Comparison of ENCODE assay signal across 8 cellular contexts in the genomic region with DNA sequence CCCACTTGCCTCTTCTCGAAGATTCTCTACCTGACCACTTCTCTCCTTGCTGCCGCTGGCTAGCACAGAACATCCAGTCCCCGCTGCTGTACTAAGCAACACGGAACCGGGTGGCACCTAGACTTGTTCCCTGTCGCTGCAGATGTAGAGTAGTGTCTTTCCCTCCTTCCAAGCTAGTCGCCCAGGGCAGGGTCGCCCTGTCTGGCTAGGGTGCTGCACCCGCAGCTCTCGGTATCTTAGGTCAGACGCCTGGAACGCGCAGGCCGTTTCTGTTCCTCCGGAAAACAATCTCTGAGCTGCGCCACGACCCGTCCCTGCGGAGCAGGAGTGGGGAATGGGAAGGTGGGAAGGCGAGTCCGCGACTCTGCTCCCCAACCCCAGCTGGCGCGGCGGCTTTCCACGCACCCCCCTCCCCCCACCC. TPM values are rescaled to one million over a fixed set of nuclear protein-coding genes. Genes with fewer than 3 reads are reported as not detected.
DNase-seq lines count a peak whose midpoint lies in the region; TF ChIP-seq lines count a peak whose summit lies in the region.

No MANE protein-coding gene starts in this region.

- no peaks in the 10 kb centered on the region for H3K9me3 Mint-ChIP-seq in activated naive CD4-positive, alpha-beta T cell treated with anti-CD3 and anti-CD28 coated beads, Interleukin-2, amount 10 ng/mL, durations not matched to agents 7 days and 5 days
- no peaks in the 10 kb centered on the region for H3K9me3 Mint-ChIP-seq in activated CD4-positive, alpha-beta T cell treated with anti-CD3 and anti-CD28 coated beads, Interleukin-2, amount 10 ng/mL, durations not matched to agents 7 days and 5 days

- CTCF ChIA-PET in activated naive CD4-positive, alpha-beta T cell treated with anti-CD3 and anti-CD28 coated beads, Interleukin-2, amount 10 ng/mL, durations not matched to agents 7 days and 5 days (lab: Charles Lee), result interaction anchor here (0.6 to 2.5 kb wide), 8 partner anchors 9 to 279 kb away, joined by 3 to 15 read pairs (median 4); a partner anchor contains a TSS
- CTCF ChIA-PET in activated CD4-positive, alpha-beta T cell treated with anti-CD3 and anti-CD28 coated beads, Interleukin-2, amount 10 ng/mL, durations not matched to agents 7 days and 5 days (lab: Charles Lee), result interaction anchor here (0.7 to 2.0 kb wide), 9 partner anchors 11 to 280 kb away, joined by 3 to 7 read pairs (median 3); a partner anchor contains a TSS

- H3K4me3 Mint-ChIP-seq in activated naive CD4-positive, alpha-beta T cell treated with anti-CD3 and anti-CD28 coated beads, Interleukin-2, amount 10 ng/mL, durations not matched to agents 7 days and 5 days, result peak overlapping the region; percentile 84
- peak overlapping the region; percentile 79 for H3K4me3 Mint-ChIP-seq in activated CD4-positive, alpha-beta T cell treated with anti-CD3 and anti-CD28 coated beads, Interleukin-2, amount 10 ng/mL, durations not matched to agents 7 days and 5 days

- TF ChIP-seq CTCF in foreskin fibroblast (IDR thresholded peaks at IDR 0.05; ENCODE audit: low read depth, low read length), result no peak

- peaks cover 61% of the 10 kb centered on the region for H3K27me3 Mint-ChIP-seq in activated naive CD4-positive, alpha-beta T cell treated with anti-CD3 and anti-CD28 coated beads, Interleukin-2, amount 10 ng/mL, durations not matched to agents 7 days and 5 days
- H3K27me3 Mint-ChIP-seq in activated CD4-positive, alpha-beta T cell treated with anti-CD3 and anti-CD28 coated beads, Interleukin-2, amount 10 ng/mL, durations not matched to agents 7 days and 5 days, result peaks cover 28% of the 10 kb centered on the region

- peaks cover 27% of the 10 kb centered on the region for H3K4me1 Mint-ChIP-seq in activated naive CD4-positive, alpha-beta T cell treated with anti-CD3 and anti-CD28 coated beads, Interleukin-2, amount 10 ng/mL, durations not matched to agents 7 days and 5 days
- H3K4me1 Mint-ChIP-seq in activated CD4-positive, alpha-beta T cell treated with anti-CD3 and anti-CD28 coated beads, Interleukin-2, amount 10 ng/mL, durations not matched to agents 7 days and 5 days, result peaks cover 27% of the 10 kb centered on the region

- POLR2A ChIA-PET in activated CD4-positive, alpha-beta T cell treated with anti-CD3 and anti-CD28 coated beads, Interleukin-2, amount 10 ng/mL, durations not matched to agents 7 days and 5 days (lab: Charles Lee), result no interaction called here

- H3K4me3 ChIP-seq in foreskin fibroblast (ENCODE audit: low read depth in 1 of 2, low read length in 2 of 2), result peak overlapping the region; percentile 71 to 74

- no peak for DNase-seq in activated naive CD4-positive, alpha-beta T cell treated with anti-CD3 and anti-CD28 coated beads, Interleukin-2, amount 10 ng/mL, durations not matched to agents 7 days and 5 days
- no peak for DNase-seq in activated naive CD4-positive, alpha-beta T cell (lab: John Stamatoyannopoulos, UW)
- no peak for DNase-seq in activated CD4-positive, alpha-beta T cell treated with anti-CD3 and anti-CD28 coated beads, Interleukin-2, amount 10 ng/mL, durations not matched to agents 7 days and 5 days
- peak in 1 of 2 donors; percentile 26 for DNase-seq in foreskin fibroblast
- peak; percentile 29 for DNase-seq in pons (ENCODE audit: low spot score)
- DNase-seq in NCI-H2107 treated with DMSO at 0.1 percent for 48 hours (lab: John Stamatoyannopoulos, UW; ENCODE audit: unreplicated experiment), result no peak
- no peak for DNase-seq in NCI-H128 (lab: John Stamatoyannopoulos, UW; ENCODE audit: unreplicated experiment)
- no peak for DNase-seq in NCI-H2107 (lab: John Stamatoyannopoulos, UW)

- no peaks in the 10 kb centered on the region for H3K36me3 Mint-ChIP-seq in activated naive CD4-positive, alpha-beta T cell treated with anti-CD3 and anti-CD28 coated beads, Interleukin-2, amount 10 ng/mL, durations not matched to agents 7 days and 5 days
- H3K36me3 Mint-ChIP-seq in activated CD4-positive, alpha-beta T cell treated with anti-CD3 and anti-CD28 coated beads, Interleukin-2, amount 10 ng/mL, durations not matched to agents 7 days and 5 days (ENCODE audit: low read depth), result no peaks in the 10 kb centered on the region

- no peak overlapping the region for H3K27ac Mint-ChIP-seq in activated naive CD4-positive, alpha-beta T cell treated with anti-CD3 and anti-CD28 coated beads, Interleukin-2, amount 10 ng/mL, durations not matched to agents 7 days and 5 days
- peak overlapping the region; percentile 31 for H3K27ac Mint-ChIP-seq in activated CD4-positive, alpha-beta T cell treated with anti-CD3 and anti-CD28 coated beads, Interleukin-2, amount 10 ng/mL, durations not matched to agents 7 days and 5 days

RNA-seq across cellular contexts. Expression of a gene that starts 0.8 kb away (rescaled TPM):
- total RNA-seq in activated CD4-positive, alpha-beta T cell treated with anti-CD3 and anti-CD28 coated beads, Interleukin-2, amount 10 ng/mL, durations not matched to agents 7 days and 5 days, result under 1 TPM; 0.60 to 0.79 TPM

RNA-seq across cellular contexts. Expression of a gene that starts 6.9 kb away (rescaled TPM):
- total RNA-seq in activated CD4-positive, alpha-beta T cell treated with anti-CD3 and anti-CD28 coated beads, Interleukin-2, amount 10 ng/mL, durations not matched to agents 7 days and 5 days, result 10 to 100 TPM; 79.1 to 81.4 TPM

RNA-seq across cellular contexts. Expression of a gene that starts 21.4 kb away (rescaled TPM):
- 10 to 100 TPM; 41.9 to 44.1 TPM for total RNA-seq in activated CD4-positive, alpha-beta T cell treated with anti-CD3 and anti-CD28 coated beads, Interleukin-2, amount 10 ng/mL, durations not matched to agents 7 days and 5 days
